13 cellular contexts compared by ENCODE assay signal in genomic region chr22:17881366-17881765, GRCh38.
DNase-seq lines count a peak whose midpoint lies in the region; ATAC-seq and TF ChIP-seq lines count a peak whose summit lies in the region.
"Had no signal": no experiment of that assay in that cellular context is flagged by ENCODE, and none has a peak within 500 bp of the region (broad histone marks: within the 10 kb centered on the region; RNA-seq: fewer than 3 reads in every experiment).

No MANE protein-coding gene starts in this region.

- H3K27me3 ChIP-seq in Caco-2 (replicated peaks; ENCODE audit: control insufficient read depth, insufficient read depth, low read length) (no peaks in the 10 kb centered on the region), psoas muscle (ENCODE audit: insufficient read depth in 3 of 3, low read length in 2 of 3) (no peaks in the 10 kb centered on the region)

- intact Hi-C loops in Caco-2 (cut with micrococcal nuclease; ENCODE audit: unreplicated experiment): no loop called here
- intact Hi-C loops in psoas muscle (cut with DNase I): no loop called here

- BruUV-seq in Caco-2 (replicated peaks; lab: Mats Ljungman, UMichigan): no TSS peak

- peak overlapping the region; percentile 61 for H3K27ac Mint-ChIP-seq in Caco-2 (ENCODE audit: unreplicated experiment)
- H3K27ac Mint-ChIP-seq in stimulated activated memory B cell treated with anti-CD40 and anti-IgM and Interleukin-4, amounts not matched to agents 10 μg/mL and 1 μg/mL and 100 μg/mL, for 72 hours: peak overlapping the region; percentile 60
- H3K27ac Mint-ChIP-seq: CD4-positive, alpha-beta T cell had no signal

- POLR2A ChIA-PET in Caco-2 (lab: Charles Lee): no interaction called here

- no peak overlapping the region for H3K4me3 ChIP-seq in Caco-2 (ENCODE audit: low read depth, low read length)
- no peak overlapping the region for H3K4me3 ChIP-seq in psoas muscle

- H3K9me3 ChIP-seq in Caco-2: no peaks in the 10 kb centered on the region
- H3K9me3 ChIP-seq in psoas muscle: no peaks in the 10 kb centered on the region

- WGBS in psoas muscle, 3 donors: 92 to 95% (median 94%) methylated on average over 6 of the region's 6 CpGs

- peaks cover 9% of the 10 kb centered on the region for H3K4me1 Mint-ChIP-seq in Caco-2 (ENCODE audit: low read depth, unreplicated experiment)
- no peaks in the 10 kb centered on the region for H3K4me1 Mint-ChIP-seq in stimulated activated memory B cell treated with anti-CD40 and anti-IgM and Interleukin-4, amounts not matched to agents 10 μg/mL and 1 μg/mL and 100 μg/mL, for 72 hours
- H3K4me1 Mint-ChIP-seq: CD14-positive monocyte; CD8-positive, alpha-beta memory T cell had no signal

- no peaks in the 10 kb centered on the region; the same call in 1 of the 2 replicates for H3K36me3 ChIP-seq in Caco-2 (ENCODE audit: control insufficient read depth, insufficient read depth, low read length)
- H3K36me3 ChIP-seq in psoas muscle (ENCODE audit: insufficient read depth in 1 of 2, low read depth in 1 of 2): peaks cover 0 to 60% of the 10 kb centered on the region in 2 donors

- no peaks in the 10 kb centered on the region for H3K27me3 Mint-ChIP-seq in Caco-2 (ENCODE audit: insufficient read depth, unreplicated experiment)
- H3K27me3 Mint-ChIP-seq in stimulated activated memory B cell treated with anti-CD40 and anti-IgM and Interleukin-4, amounts not matched to agents 10 μg/mL and 1 μg/mL and 100 μg/mL, for 72 hours: no peaks in the 10 kb centered on the region
- H3K27me3 Mint-ChIP-seq: CD4-positive, alpha-beta T cell; CD8-positive, alpha-beta memory T cell had no signal

- CTCF ChIA-PET in Caco-2 (lab: Charles Lee): no interaction called here

- H3K27ac ChIP-seq in psoas muscle: peak overlapping the region; percentile 79

- H3K36me3 Mint-ChIP-seq in Caco-2 (ENCODE audit: insufficient read depth, unreplicated experiment): peaks cover 50% of the 10 kb centered on the region
- H3K36me3 Mint-ChIP-seq in stimulated activated memory B cell treated with anti-CD40 and anti-IgM and Interleukin-4, amounts not matched to agents 10 μg/mL and 1 μg/mL and 100 μg/mL, for 72 hours: peaks cover 70% of the 10 kb centered on the region

- DNase-seq in Caco-2 (no peak), psoas muscle (no peak)
- no peak for DNase-seq in activated CD8-positive, alpha-beta memory T cell treated with anti-CD3 and anti-CD28 coated beads, Interleukin-2, amount 50 U/mL, for 48 hours
- no peak for DNase-seq in stimulated activated naive CD4-positive, alpha-beta T cell (lab: John Stamatoyannopoulos, UW)
- DNase-seq: Calu3; CD4-positive, alpha-beta T cell; CD8-positive, alpha-beta memory T cell; DND-41; GOT3; HCEC 1CT had no signal

- no peak for ATAC-seq in psoas muscle
- no peak for ATAC-seq in stimulated activated memory B cell treated with anti-CD40 and anti-IgM and Interleukin-4, amounts not matched to agents 10 μg/mL and 1 μg/mL and 100 μg/mL, for 72 hours
- no peak for ATAC-seq in GM18502 (IDR thresholded peaks at IDR 0.05; ENCODE audit: poor library complexity, unreplicated experiment)

- no peak overlapping the region for H3K4me3 Mint-ChIP-seq in Caco-2 (ENCODE audit: unreplicated experiment)
- H3K4me3 Mint-ChIP-seq in stimulated activated memory B cell treated with anti-CD40 and anti-IgM and Interleukin-4, amounts not matched to agents 10 μg/mL and 1 μg/mL and 100 μg/mL, for 72 hours: no peak overlapping the region
- H3K4me3 Mint-ChIP-seq: CD14-positive monocyte; CD4-positive, alpha-beta T cell; CD8-positive, alpha-beta memory T cell had no signal

- H3K4me1 ChIP-seq in Caco-2: no peaks in the 10 kb centered on the region
- H3K4me1 ChIP-seq in psoas muscle: peaks cover 41% of the 10 kb centered on the region

- TF ChIP-seq CTCF in Caco-2 (IDR thresholded peaks at IDR 0.05; ENCODE audit: insufficient read depth in 1 of 2, low read depth in 1 of 2, low read length in 1 of 2, severe bottlenecking in 1 of 2, unreplicated experiment in 1 of 2) (no peak), psoas muscle (IDR thresholded peaks at IDR 0.05) (no peak)

- H3K9me3 Mint-ChIP-seq in Caco-2 (ENCODE audit: unreplicated experiment): no peaks in the 10 kb centered on the region
- no peaks in the 10 kb centered on the region for H3K9me3 Mint-ChIP-seq in stimulated activated memory B cell treated with anti-CD40 and anti-IgM and Interleukin-4, amounts not matched to agents 10 μg/mL and 1 μg/mL and 100 μg/mL, for 72 hours
- H3K9me3 Mint-ChIP-seq: CD14-positive monocyte; CD4-positive, alpha-beta T cell; CD8-positive, alpha-beta memory T cell had no signal
